Comparison of ENCODE assay signal across 14 cellular contexts in the genomic region with DNA sequence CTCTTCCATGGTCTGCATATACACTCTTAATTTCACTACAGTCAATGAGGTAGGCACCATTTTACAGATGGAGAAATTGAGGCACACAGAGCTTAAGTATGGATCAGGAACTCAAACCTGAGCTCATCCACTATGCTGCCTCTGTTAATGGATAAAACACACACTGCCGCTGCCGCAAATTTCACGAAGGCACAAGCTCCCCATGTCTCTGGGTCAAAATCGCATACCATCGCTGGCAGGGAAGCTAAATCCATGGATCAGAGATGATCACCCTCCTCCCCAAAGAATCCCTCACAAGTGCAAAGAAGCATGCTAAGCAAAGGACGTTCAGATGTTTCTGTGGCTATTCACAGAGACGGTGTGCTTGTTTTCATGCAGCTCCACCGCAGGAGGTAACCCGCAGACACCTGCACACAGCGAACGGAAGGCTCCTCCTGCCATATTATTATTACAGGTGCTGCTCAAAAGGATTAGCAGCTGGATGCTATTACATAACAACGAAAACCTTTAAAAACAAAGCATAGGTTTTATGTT.
A peak's percentile ranks its signal among the peaks of the same experiment; 100 is the strongest.
DNase-seq lines count a peak whose midpoint lies in the region; ATAC-seq and TF ChIP-seq lines count a peak whose summit lies in the region.
"Had no signal": no experiment of that assay in that cellular context is flagged by ENCODE, and none has a peak within 500 bp of the region (broad histone marks: within the 10 kb centered on the region; RNA-seq: fewer than 3 reads in every experiment).

No MANE protein-coding gene starts in this region.

- no peak overlapping the region for H2AFZ ChIP-seq in H9 (ENCODE audit: low read length)

- H2AK5ac ChIP-seq in H9 (ENCODE audit: insufficient read length, low read length), result no peak overlapping the region

- H3K9me3 Mint-ChIP-seq in H9, result no peaks in the 10 kb centered on the region
- no peaks in the 10 kb centered on the region for H3K9me3 Mint-ChIP-seq in CD8-positive, alpha-beta T cell
- H3K9me3 Mint-ChIP-seq: activated CD4-positive, alpha-beta T cell treated with anti-CD3 and anti-CD28 coated beads, Interleukin-2, amount 10 ng/mL, durations not matched to agents 24 days and 14 days; effector memory CD8-positive, alpha-beta T cell had no signal

- no peak overlapping the region for H2BK120ac ChIP-seq in H9 (ENCODE audit: low read depth, low read length, poor library complexity, severe bottlenecking)

- H3K9ac ChIP-seq in H9 (ENCODE audit: extremely low read depth, insufficient read length, low read length), result peak overlapping the region; percentile 5

- H2BK20ac ChIP-seq in H9 (ENCODE audit: low read depth, low read length, poor library complexity, severe bottlenecking), result no peak overlapping the region

- H3K4me2 ChIP-seq in H9 (ENCODE audit: insufficient read depth, insufficient read length, low read length), result peak overlapping the region; percentile 28

- no peaks in the 10 kb centered on the region for H3K23me2 ChIP-seq in H9 (ENCODE audit: insufficient read length, low read depth, low read length, poor library complexity, severe bottlenecking)

- H3K27ac Mint-ChIP-seq in H9, result peak overlapping the region; percentile 50 to 97 (median 87)
- no peak overlapping the region for H3K27ac Mint-ChIP-seq in CD8-positive, alpha-beta T cell
- H3K27ac Mint-ChIP-seq: effector memory CD8-positive, alpha-beta T cell had no signal

- no peaks in the 10 kb centered on the region for H3K27me3 Mint-ChIP-seq in H9 (ENCODE audit: low read depth)
- H3K27me3 Mint-ChIP-seq in CD8-positive, alpha-beta T cell (ENCODE audit: low read depth), result no peaks in the 10 kb centered on the region
- H3K27me3 Mint-ChIP-seq: activated CD4-positive, alpha-beta T cell treated with anti-CD3 and anti-CD28 coated beads, Interleukin-2, amount 10 ng/mL, durations not matched to agents 24 days and 14 days; effector memory CD8-positive, alpha-beta T cell had no signal

- H3K4me1 Mint-ChIP-seq in H9, result peaks cover 63 to 67% of the 10 kb centered on the region in 2 experiments
- H3K4me1 Mint-ChIP-seq in CD8-positive, alpha-beta T cell (ENCODE audit: low read depth), result peaks cover 64% of the 10 kb centered on the region

- no peak overlapping the region for H4K8ac ChIP-seq in H9 (replicated peaks; ENCODE audit: insufficient read length, low read depth, low read length)

- ATAC-seq in RWPE2 (ENCODE audit: low read depth), result no peak
- ATAC-seq in HG03280 (IDR thresholded peaks at IDR 0.05; ENCODE audit: unreplicated experiment), result no peak
- ATAC-seq in CD8-positive, alpha-beta T cell, result no peak
- ATAC-seq: effector memory CD8-positive, alpha-beta T cell had no signal

- no peaks in the 10 kb centered on the region for H3K9me3 ChIP-seq in H9 (ENCODE audit: control insufficient read depth, low read depth, low read length)
- H3K9me3 ChIP-seq in RWPE2 (ENCODE audit: severe bottlenecking), result no peaks in the 10 kb centered on the region
- H3K9me3 ChIP-seq in CD8-positive, alpha-beta T cell (ENCODE audit: low read length), result no peaks in the 10 kb centered on the region
- H3K9me3 ChIP-seq: Caco-2, SJCRH30 had no signal

- H3K27ac ChIP-seq in H9 (ENCODE audit: insufficient read length, low read depth, low read length) (peak overlapping the region; percentile 81), RWPE2 (ENCODE audit: poor library complexity, severe bottlenecking) (peak overlapping the region; percentile 95)
- no peak overlapping the region for H3K27ac ChIP-seq in CD8-positive, alpha-beta T cell (ENCODE audit: low read depth, low read length)
- H3K27ac ChIP-seq: SJCRH30 had no signal

- CTCF ChIA-PET in CD8-positive, alpha-beta T cell (lab: Charles Lee), result no interaction called here

- H3K4me1 ChIP-seq in H9 (ENCODE audit: insufficient read depth, low read length), result peaks cover 8% of the 10 kb centered on the region
- H3K4me1 ChIP-seq in RWPE2 (ENCODE audit: insufficient read depth, poor library complexity, severe bottlenecking), result peaks cover 41% of the 10 kb centered on the region
- peaks cover 38% of the 10 kb centered on the region for H3K4me1 ChIP-seq in CD8-positive, alpha-beta T cell (ENCODE audit: insufficient read depth, low read length)

- H3K4me3 Mint-ChIP-seq in H9, result peak overlapping the region; percentile 26 to 61
- H3K4me3 Mint-ChIP-seq in CD8-positive, alpha-beta T cell, result no peak overlapping the region
- H3K4me3 Mint-ChIP-seq: effector memory CD8-positive, alpha-beta T cell had no signal

- H3K79me1 ChIP-seq in H9 (ENCODE audit: insufficient read depth, low read depth, low read length, poor library complexity, severe bottlenecking), result no peaks in the 10 kb centered on the region

- peaks cover 19% of the 10 kb centered on the region for H3K36me3 ChIP-seq in RWPE2 (ENCODE audit: low read depth)
- no peaks in the 10 kb centered on the region for H3K36me3 ChIP-seq in CD8-positive, alpha-beta T cell (ENCODE audit: insufficient read depth, low read length)

- H3K14ac ChIP-seq in H9 (ENCODE audit: insufficient read depth, low read length), result no peak overlapping the region

- no peak overlapping the region for H3K18ac ChIP-seq in H9 (ENCODE audit: insufficient read length, low read depth, low read length)

- H3K27me3 ChIP-seq in H9 (ENCODE audit: insufficient read depth, low read length), result no peaks in the 10 kb centered on the region
- H3K27me3 ChIP-seq in RWPE2 (ENCODE audit: insufficient read depth, poor library complexity, severe bottlenecking), result no peaks in the 10 kb centered on the region
- H3K27me3 ChIP-seq in CD8-positive, alpha-beta T cell (ENCODE audit: insufficient read depth, low read length), result no peaks in the 10 kb centered on the region
- H3K27me3 ChIP-seq: SJCRH30 had no signal

- no peak for TF ChIP-seq CTCF in H9 (conservative IDR thresholded peaks at IDR 0.05)
- no peak for TF ChIP-seq CTCF in RWPE2 (IDR thresholded peaks at IDR 0.05; ENCODE audit: poor library complexity, severe bottlenecking)
- no peak for TF ChIP-seq CTCF in CD8-positive, alpha-beta T cell (IDR thresholded peaks at IDR 0.05)

- no peak overlapping the region for H4K91ac ChIP-seq in H9 (ENCODE audit: insufficient read length, low read depth, low read length)

- DNase-seq in H9, result peak; percentile 86
- DNase-seq in NCI-H146 (lab: John Stamatoyannopoulos, UW), result peak; percentile 96
- DNase-seq in RWPE2 (ENCODE audit: low spot score), result no peak
- DNase-seq in iPS-NIHi7 (ENCODE audit: extremely low spot score), result peak; percentile 47
- no peak for DNase-seq in HUDEP-2 (lab: John Stamatoyannopoulos, UW; ENCODE audit: unreplicated experiment in 76 of 76)
- no peak for DNase-seq in CD8-positive, alpha-beta T cell
- DNase-seq in kidney glomerular epithelial cell (lab: John Stamatoyannopoulos, UW), result no peak
- DNase-seq: amniotic stem cell; Caco-2; effector memory CD8-positive, alpha-beta T cell; NCI-H1048; SJCRH30 had no signal

- no CpG with 5 or more reads among the region's 12 CpGs for WGBS in H9 (ENCODE audit: extremely low coverage, insufficient read length, low lambda C conversion rate)

- no peak overlapping the region for H3K56ac ChIP-seq in H9 (ENCODE audit: insufficient read length, low read depth, low read length)

- intact Hi-C loops in CD8-positive, alpha-beta T cell (cut with DNase I, micrococcal nuclease), result no loop called here

- H3K36me3 Mint-ChIP-seq in H9 (ENCODE audit: insufficient read depth in 1 of 3, low read depth in 3 of 3), result peaks cover 0 to 7% (median 5%) of the 10 kb centered on the region in 3 experiments; a peak in 5 of 7 replicates
- H3K36me3 Mint-ChIP-seq in CD8-positive, alpha-beta T cell, result peaks cover 15% of the 10 kb centered on the region

- no peak overlapping the region for H4K5ac ChIP-seq in H9 (ENCODE audit: insufficient read length, low read depth, low read length)

- H4K20me1 ChIP-seq in H9 (ENCODE audit: control insufficient read depth, insufficient read depth, insufficient read length), result no peaks in the 10 kb centered on the region

- no peak overlapping the region for H2BK12ac ChIP-seq in H9 (ENCODE audit: insufficient read length, low read depth, low read length)

- no peak overlapping the region for H3K23ac ChIP-seq in H9 (ENCODE audit: insufficient read length, low read depth, low read length)

- H2BK15ac ChIP-seq in H9 (ENCODE audit: low read depth, low read length), result no peak overlapping the region

- H3K4ac ChIP-seq in H9 (ENCODE audit: low read depth, low read length), result no peak overlapping the region

- no peak overlapping the region for H3T11ph ChIP-seq in H9 (ENCODE audit: low read length)

- POLR2A ChIA-PET in CD8-positive, alpha-beta T cell (lab: Charles Lee), result no interaction called here

- H2BK5ac ChIP-seq in H9 (ENCODE audit: insufficient read length, low read length), result no peak overlapping the region

- no peak overlapping the region for H3K4me3 ChIP-seq in RWPE2 (ENCODE audit: severe bottlenecking)
- no peak overlapping the region for H3K4me3 ChIP-seq in CD8-positive, alpha-beta T cell (ENCODE audit: low read depth, low read length)
- H3K4me3 ChIP-seq: SJCRH30 had no signal

- 0 out of 2 replicates have a peak, but pooled peaks cover 1% of the 10 kb centered on the region for H3K79me2 ChIP-seq in H9 (ENCODE audit: insufficient read depth, low read length)

Comparison
In these comparisons a context has a peak if more than half of its experiments do, and no peak if none do; other contexts are left out.
1. DNase-seq: peak in H9 (single experiment), NCI-H146 (single experiment) and iPS-NIHi7 (single experiment); none in RWPE2 (single experiment), HUDEP-2 (0 of 76), CD8-positive, alpha-beta T cell (0 of 7) and kidney glomerular epithelial cell (single experiment).